ENCODE assay signal across 9 cellular contexts in the genomic region with DNA sequence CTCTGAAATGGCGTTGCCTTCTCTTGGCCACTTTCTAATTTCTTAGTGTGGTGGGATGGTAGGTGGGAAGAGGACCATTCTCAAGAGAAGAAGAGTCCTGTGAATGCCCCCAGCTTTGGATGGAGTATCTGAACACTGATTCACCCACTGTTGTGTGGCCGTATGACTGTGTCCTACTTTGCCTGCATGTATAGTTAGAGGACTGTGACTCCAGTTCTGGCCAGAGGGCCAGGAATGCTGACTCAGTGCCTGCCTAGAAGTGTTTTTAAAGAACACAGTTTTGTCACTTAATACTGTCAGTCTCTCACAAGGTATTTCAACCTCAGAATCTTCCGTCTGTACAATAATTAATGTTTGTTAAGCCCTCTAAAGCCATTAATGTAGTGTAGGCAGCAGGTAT. TPM values are rescaled to one million over a fixed set of nuclear protein-coding genes. Genes with fewer than 3 reads are reported as not detected.
DNase-seq lines count a peak whose midpoint lies in the region; ATAC-seq, FAIRE-seq and TF ChIP-seq lines count a peak whose summit lies in the region.
"Had no signal": no experiment of that assay in that cellular context is flagged by ENCODE, and none has a peak within 500 bp of the region (broad histone marks: within the 10 kb centered on the region; RNA-seq: fewer than 3 reads in every experiment).

No MANE protein-coding gene starts in this region.

- H3K4me3 Mint-ChIP-seq in activated naive CD4-positive, alpha-beta T cell treated with anti-CD3 and anti-CD28 coated beads, Interleukin-2, amount 50 U/mL, for 24 hours = peak overlapping the region; percentile 97
- peak overlapping the region; percentile 98 for H3K4me3 Mint-ChIP-seq in activated naive CD8-positive, alpha-beta T cell treated with anti-CD3 and anti-CD28 coated beads for 36 hours

- H3K9ac ChIP-seq in keratinocyte (ENCODE audit: control insufficient read depth, extremely low read depth, insufficient read depth, low read length) = peak overlapping the region; percentile 99

- no peak for TF ChIP-seq EP300 in suprapubic skin (IDR thresholded peaks at IDR 0.05)

- H4K20me1 ChIP-seq in keratinocyte (ENCODE audit: control insufficient read depth, extremely low read depth, insufficient read depth, low read length) = peaks cover 8% of the 10 kb centered on the region

- no peaks in the 10 kb centered on the region for H3K9me1 ChIP-seq in keratinocyte (ENCODE audit: control insufficient read depth, extremely low read depth, insufficient read depth, low read length)

- H3K27me3 Mint-ChIP-seq in activated naive CD4-positive, alpha-beta T cell treated with anti-CD3 and anti-CD28 coated beads, Interleukin-2, amount 50 U/mL, for 24 hours = no peaks in the 10 kb centered on the region
- no peaks in the 10 kb centered on the region for H3K27me3 Mint-ChIP-seq in activated naive CD8-positive, alpha-beta T cell treated with anti-CD3 and anti-CD28 coated beads for 36 hours

- no peak for DNase-seq in activated naive CD4-positive, alpha-beta T cell (lab: John Stamatoyannopoulos, UW)
- DNase-seq in activated naive CD8-positive, alpha-beta T cell treated with anti-CD3 and anti-CD28 coated beads for 36 hours = no peak
- DNase-seq in keratinocyte (ENCODE audit: low read depth, low spot score) = no peak
- no peak for DNase-seq in suprapubic skin (ENCODE audit: low spot score in 2 of 2)
- no peak for DNase-seq in germinal center (ENCODE audit: low spot score)
- no peak for DNase-seq in NCI-H226
- DNase-seq: activated CD8-positive, alpha-beta memory T cell treated with anti-CD3 and anti-CD28 coated beads, Interleukin-2, amount 50 U/mL, for 4 hours had no signal

- peaks cover 41% of the 10 kb centered on the region for H3K4me1 Mint-ChIP-seq in activated naive CD4-positive, alpha-beta T cell treated with anti-CD3 and anti-CD28 coated beads, Interleukin-2, amount 50 U/mL, for 24 hours
- peaks cover 36% of the 10 kb centered on the region for H3K4me1 Mint-ChIP-seq in activated naive CD8-positive, alpha-beta T cell treated with anti-CD3 and anti-CD28 coated beads for 36 hours

- H3K4me2 ChIP-seq in keratinocyte (ENCODE audit: control insufficient read depth, extremely low read depth, insufficient read depth, low read depth, low read length) = peak overlapping the region; percentile 79

- H3K36me3 Mint-ChIP-seq in activated naive CD4-positive, alpha-beta T cell treated with anti-CD3 and anti-CD28 coated beads, Interleukin-2, amount 50 U/mL, for 24 hours = peaks cover 26% of the 10 kb centered on the region
- peaks cover 36% of the 10 kb centered on the region for H3K36me3 Mint-ChIP-seq in activated naive CD8-positive, alpha-beta T cell treated with anti-CD3 and anti-CD28 coated beads for 36 hours

- H3K27ac Mint-ChIP-seq in activated naive CD4-positive, alpha-beta T cell treated with anti-CD3 and anti-CD28 coated beads, Interleukin-2, amount 50 U/mL, for 24 hours = peak overlapping the region; percentile 38
- H3K27ac Mint-ChIP-seq in activated naive CD8-positive, alpha-beta T cell treated with anti-CD3 and anti-CD28 coated beads for 36 hours = peak overlapping the region; percentile 4

- H3K79me2 ChIP-seq in keratinocyte (ENCODE audit: control insufficient read depth, insufficient read depth, low read length) = peaks cover 62% of the 10 kb centered on the region

- peaks cover 17 to 33% of the 10 kb centered on the region in 2 experiments for H3K36me3 ChIP-seq in keratinocyte (ENCODE audit: control insufficient read depth in 2 of 2, extremely low read depth in 1 of 2, insufficient read depth in 2 of 2, low read length in 2 of 2)
- H3K36me3 ChIP-seq in suprapubic skin = peaks cover 42% of the 10 kb centered on the region

- FAIRE-seq in keratinocyte (lab: Jason Lieb, UNC) = peak; percentile 70

- H3K4me3 ChIP-seq in keratinocyte (ENCODE audit: control insufficient read depth in 2 of 3, extremely low read depth in 1 of 3, insufficient read depth in 2 of 3, low read depth in 1 of 3, low read length in 3 of 3) (peak overlapping the region; percentile 82 to 98 (median 97)), suprapubic skin (peak overlapping the region; percentile 99)

- H3K9me3 ChIP-seq in keratinocyte (ENCODE audit: control insufficient read depth, low read depth, low read length) (no peaks in the 10 kb centered on the region), suprapubic skin (no peaks in the 10 kb centered on the region)

- H3K27ac ChIP-seq in keratinocyte (ENCODE audit: control insufficient read depth, insufficient read depth, low read length) (peak overlapping the region; percentile 97), suprapubic skin (no peak overlapping the region)

- no peak overlapping the region for H2AFZ ChIP-seq in keratinocyte (ENCODE audit: control insufficient read depth, low read length)

- WGBS in suprapubic skin = 51% methylated on average over 3 of the region's 3 CpGs

- no peak for TF ChIP-seq CTCF in keratinocyte (optimal IDR thresholded peaks at IDR 0.05 in 1 of 3, IDR thresholded peaks at IDR 0.05 in 1 of 3, conservative IDR thresholded peaks at IDR 0.05 in 1 of 3; ENCODE audit: extremely low read depth in 1 of 3, insufficient read depth in 2 of 3, low read length in 3 of 3)
- no peak for TF ChIP-seq CTCF in suprapubic skin (IDR thresholded peaks at IDR 0.05)

- TF ChIP-seq POLR2A in suprapubic skin (IDR thresholded peaks at IDR 0.05) = no peak

- peaks cover 30% of the 10 kb centered on the region for H3K4me1 ChIP-seq in keratinocyte (ENCODE audit: control insufficient read depth, extremely low read depth, insufficient read depth, low read length)
- H3K4me1 ChIP-seq in suprapubic skin = peaks cover 42% of the 10 kb centered on the region

- H3K9me3 Mint-ChIP-seq in activated naive CD4-positive, alpha-beta T cell treated with anti-CD3 and anti-CD28 coated beads, Interleukin-2, amount 50 U/mL, for 24 hours = no peaks in the 10 kb centered on the region
- no peaks in the 10 kb centered on the region for H3K9me3 Mint-ChIP-seq in activated naive CD8-positive, alpha-beta T cell treated with anti-CD3 and anti-CD28 coated beads for 36 hours

- H3K27me3 ChIP-seq in keratinocyte (ENCODE audit: control insufficient read depth, extremely low read depth, insufficient read depth, low read length) (no peaks in the 10 kb centered on the region), suprapubic skin (no peaks in the 10 kb centered on the region)

- no peak for ATAC-seq in HG03139 (IDR thresholded peaks at IDR 0.05; ENCODE audit: unreplicated experiment)

- dilution Hi-C loops in keratinocyte (cut with MboI; ENCODE audit: extremely low pct_ligation_motif_present, low sequenced_read_pairs) = no loop called here

RNA-seq across cellular contexts. Expression of gene SEC61A1, which starts 2.1 kb away (rescaled TPM):
- 100 to 1,000 TPM; 149 to 155 TPM for total RNA-seq in activated naive CD8-positive, alpha-beta T cell treated with anti-CD3 and anti-CD28 coated beads for 36 hours
- 247 to 306 TPM (median 290 TPM) in 3 replicates for polyA plus RNA-seq in keratinocyte
- polyA plus RNA-seq in keratinocyte (2011; ENCODE audit: low read depth) = 31.5 TPM
- 91.5 and 132 TPM in 2 replicates for polyA plus RNA-seq in keratinocyte (2011; cell fraction: cytosol; rRNA removed)
- 310 and 327 TPM in 2 replicates for polyA plus RNA-seq in keratinocyte (2011; cell fraction: nucleus; rRNA removed)
- polyA plus RNA-seq in keratinocyte (2012; ENCODE audit: low replicate concordance) = 94.0 and 216 TPM in 2 replicates
- 406 to 512 TPM (median 474 TPM) in 3 replicates for polyA minus RNA-seq in keratinocyte
- 191 TPM for polyA minus RNA-seq in keratinocyte (2011; cell fraction: cytosol; rRNA and poly(A)+ RNA removed)
- 403 and 499 TPM in 2 replicates for polyA minus RNA-seq in keratinocyte (2011; cell fraction: nucleus; rRNA and poly(A)+ RNA removed)
- total RNA-seq in suprapubic skin = 100 to 1,000 TPM in 3 of 4 donors, 10 to 100 TPM in 1; 83.5 to 132 (median 124) TPM
